ENCODE assay signal across 16 cellular contexts in genomic region chr10:130189466-130190064, GRCh38. TPM values are rescaled to one million over a fixed set of nuclear protein-coding genes. Genes with fewer than 3 reads are reported as not detected.
DNase-seq lines count a peak whose midpoint lies in the region; ATAC-seq, FAIRE-seq and TF ChIP-seq lines count a peak whose summit lies in the region.
"Had no signal": no experiment of that assay in that cellular context is flagged by ENCODE, and none has a peak within 500 bp of the region (broad histone marks: within the 10 kb centered on the region; RNA-seq: fewer than 3 reads in every experiment).

No MANE protein-coding gene starts in this region.

- no peak for FAIRE-seq in astrocyte (lab: Jason Lieb, UNC)
- FAIRE-seq: small intestine had no signal

- peaks cover 6% of the 10 kb centered on the region for H3K4me1 ChIP-seq in CD8-positive, alpha-beta T cell (ENCODE audit: insufficient read depth, low read length)
- H3K4me1 ChIP-seq in astrocyte (ENCODE audit: insufficient read depth, low read length): no peaks in the 10 kb centered on the region
- H3K4me1 ChIP-seq in SJCRH30: no peaks in the 10 kb centered on the region
- H3K4me1 ChIP-seq: parathyroid adenoma had no signal

- peak overlapping the region; percentile 88 for H3K4me2 ChIP-seq in astrocyte (ENCODE audit: low read length)

- H3K79me2 ChIP-seq in astrocyte (ENCODE audit: insufficient read depth, low read length): no peaks in the 10 kb centered on the region
- H3K79me2 ChIP-seq: parathyroid adenoma had no signal

- H3K27me3 ChIP-seq in CD8-positive, alpha-beta T cell (ENCODE audit: insufficient read depth, low read length): no peaks in the 10 kb centered on the region
- H3K27me3 ChIP-seq in astrocyte (ENCODE audit: insufficient read depth, low read length) (no peaks in the 10 kb centered on the region), SJCRH30 (no peaks in the 10 kb centered on the region)
- H3K27me3 ChIP-seq: adrenal gland, MG63, testis had no signal

- ATAC-seq in CD8-positive, alpha-beta T cell: no peak
- ATAC-seq in GM21528 (IDR thresholded peaks at IDR 0.05; ENCODE audit: low FRiP score, unreplicated experiment) (peak; percentile 5), omental fat pad (ENCODE audit: low FRiP score) (peak; percentile 17), GM19324 (IDR thresholded peaks at IDR 0.05; ENCODE audit: low FRiP score, unreplicated experiment) (no peak)

- H3K9me3 Mint-ChIP-seq in CD8-positive, alpha-beta T cell: no peaks in the 10 kb centered on the region
- no peaks in the 10 kb centered on the region for H3K9me3 Mint-ChIP-seq in astrocyte (ENCODE audit: unreplicated experiment)
- H3K9me3 Mint-ChIP-seq: T-helper 2 cell treated with Interferon-gamma antibody and Interleukin-4, amounts not matched to agents 5 μg/mL and 100 μg/mL, for 36 hours had no signal

- no peak overlapping the region for H3K4me3 ChIP-seq in CD8-positive, alpha-beta T cell (ENCODE audit: low read depth, low read length)
- H3K4me3 ChIP-seq in astrocyte (ENCODE audit: insufficient read depth, low read depth, low read length) (no peak overlapping the region), SJCRH30 (no peak overlapping the region)
- H3K4me3 ChIP-seq: MG63 had no signal

- H4K20me1 ChIP-seq in astrocyte (ENCODE audit: insufficient read depth, low read length): peaks cover 5% of the 10 kb centered on the region

- POLR2A ChIA-PET in CD8-positive, alpha-beta T cell (lab: Charles Lee): no interaction called here

- H3K9me3 ChIP-seq in CD8-positive, alpha-beta T cell (ENCODE audit: low read length): no peaks in the 10 kb centered on the region
- H3K9me3 ChIP-seq in astrocyte (ENCODE audit: insufficient read depth, low read depth, low read length) (no peaks in the 10 kb centered on the region), SJCRH30 (replicated peaks) (no peaks in the 10 kb centered on the region)
- H3K9me3 ChIP-seq: adrenal gland, lower lobe of right lung, MG63, testis had no signal

- DNase-seq in CD8-positive, alpha-beta T cell: peak in 1 of 7 experiments; percentile 55
- DNase-seq in astrocyte (ENCODE audit: low read depth) (no peak), omental fat pad (ENCODE audit: low spot score) (no peak), HPDE6-E6E7 (ENCODE audit: extremely low spot score) (no peak), SJCRH30 (no peak), NCI-H187 treated with DMSO at 0.1 percent for 48 hours (lab: John Stamatoyannopoulos, UW) (no peak)
- DNase-seq: SIG-M5 had no signal

- CTCF ChIA-PET in CD8-positive, alpha-beta T cell (lab: Charles Lee): interaction anchor here (0.7 to 3.1 kb wide), 6 partner anchors 9 to 302 kb away, joined by 3 to 10 read pairs (median 4); no protein-coding TSS in a partner anchor

- H3K27ac Mint-ChIP-seq in CD8-positive, alpha-beta T cell: no peak overlapping the region
- H3K27ac Mint-ChIP-seq in astrocyte (ENCODE audit: unreplicated experiment): no peak overlapping the region
- H3K27ac Mint-ChIP-seq: T-helper 2 cell treated with Interferon-gamma antibody and Interleukin-4, amounts not matched to agents 5 μg/mL and 100 μg/mL, for 36 hours had no signal

- no peak overlapping the region for H3K9ac ChIP-seq in astrocyte (ENCODE audit: low read length)

- intact Hi-C loops in CD8-positive, alpha-beta T cell (cut with DNase I, micrococcal nuclease): loop anchor here (1.0 to 5.0 kb wide), 5 partner anchors 77 to 1833 kb away; partner anchors contain the start of gene C10orf143 (in 1 of the 2)

- H3K4me3 Mint-ChIP-seq in CD8-positive, alpha-beta T cell: peak overlapping the region; percentile 15
- no peak overlapping the region for H3K4me3 Mint-ChIP-seq in astrocyte (ENCODE audit: unreplicated experiment)
- H3K4me3 Mint-ChIP-seq: T-helper 2 cell treated with Interferon-gamma antibody and Interleukin-4, amounts not matched to agents 5 μg/mL and 100 μg/mL, for 36 hours had no signal

- peaks cover 3% of the 10 kb centered on the region for H3K4me1 Mint-ChIP-seq in CD8-positive, alpha-beta T cell (ENCODE audit: low read depth)
- peaks cover 5% of the 10 kb centered on the region for H3K4me1 Mint-ChIP-seq in astrocyte (ENCODE audit: low read depth, unreplicated experiment)

- peaks cover 15% of the 10 kb centered on the region for H3K27me3 Mint-ChIP-seq in CD8-positive, alpha-beta T cell (ENCODE audit: low read depth)
- no peaks in the 10 kb centered on the region for H3K27me3 Mint-ChIP-seq in astrocyte (ENCODE audit: low read depth, unreplicated experiment)

- peaks cover 18% of the 10 kb centered on the region for H3K36me3 Mint-ChIP-seq in CD8-positive, alpha-beta T cell
- peaks cover 8% of the 10 kb centered on the region for H3K36me3 Mint-ChIP-seq in astrocyte (ENCODE audit: low read depth, unreplicated experiment)

- no peak for TF ChIP-seq CTCF in CD8-positive, alpha-beta T cell (IDR thresholded peaks at IDR 0.05)
- TF ChIP-seq CTCF in astrocyte (IDR thresholded peaks at IDR 0.05; ENCODE audit: insufficient read depth, low read depth, low read length) (no peak), omental fat pad (IDR thresholded peaks at IDR 0.05) (no peak)

- no peak overlapping the region for H3K27ac ChIP-seq in CD8-positive, alpha-beta T cell (ENCODE audit: low read depth, low read length)
- no peak overlapping the region for H3K27ac ChIP-seq in astrocyte (ENCODE audit: low read depth, low read length)
- no peak overlapping the region for H3K27ac ChIP-seq in SJCRH30
- H3K27ac ChIP-seq: adrenal gland had no signal

- no peak overlapping the region for H2AFZ ChIP-seq in astrocyte (ENCODE audit: low read depth, low read length)

- H3K36me3 ChIP-seq in CD8-positive, alpha-beta T cell (ENCODE audit: insufficient read depth, low read length): no peaks in the 10 kb centered on the region
- H3K36me3 ChIP-seq in astrocyte (ENCODE audit: insufficient read depth, low read length) (peaks cover 15% of the 10 kb centered on the region), SJCRH30 (no peaks in the 10 kb centered on the region)

RNA-seq across cellular contexts. Expression of gene GLRX3, which starts 53.4 kb away (rescaled TPM):
- 10 to 100 TPM; 20.7 to 23.7 TPM for total RNA-seq in CD8-positive, alpha-beta T cell
- total RNA-seq in astrocyte (116 and 137 TPM in 2 replicates), omental fat pad (10 to 100 TPM; 36.0 to 54.2 (median 43.4) TPM)
- 112 and 128 TPM in 2 replicates for total RNA-seq in SJCRH30 (2014; rRNA removed; shearing (Covaris generic))

Comparison
In these comparisons a context has a peak if more than half of its experiments do, and no peak if none do; other contexts are left out.
1. ATAC-seq: peak in GM21528 (single experiment) and omental fat pad (single experiment); none in CD8-positive, alpha-beta T cell (single experiment) and GM19324 (single experiment).